Comparison of ENCODE assay signal across 23 cellular contexts in genomic region chr1:115199416-115200132, GRCh38.
"Had no signal": no experiment of that assay in that cellular context is flagged by ENCODE, and none has a peak within 500 bp of the region (broad histone marks: within the 10 kb centered on the region; RNA-seq: fewer than 3 reads in every experiment).

No MANE protein-coding gene starts in this region.

- H3K36me3 ChIP-seq: ascending aorta, breast epithelium, left lung, neural progenitor cell, stomach had no signal

- H3K4me3 Mint-ChIP-seq: activated CD4-positive, alpha-beta T cell treated with anti-CD3 and anti-CD28 coated beads, Interleukin-2, amount 10 ng/mL, durations not matched to agents 7 days and 5 days; activated CD8-positive, alpha-beta T cell treated with anti-CD3 and anti-CD28 coated beads, Interleukin-2, amount 10 ng/mL, durations not matched to agents 7 days and 5 days; activated naive CD4-positive, alpha-beta T cell treated with anti-CD3 and anti-CD28 coated beads, Interleukin-2, amount 10 ng/mL, durations not matched to agents 7 days and 5 days; activated naive CD8-positive, alpha-beta T cell treated with anti-CD3 and anti-CD28 coated beads, Interleukin-2, amount 50 U/mL, for 24 hours; activated T-cell treated with anti-CD3 and anti-CD28 coated beads, Interleukin-2, amount 50 U/mL, for 24 hours; memory B cell; naive thymus-derived CD4-positive, alpha-beta T cell; neural progenitor cell had no signal

- H3K9ac ChIP-seq: neural progenitor cell had no signal

- H3K36me3 Mint-ChIP-seq: activated naive CD4-positive, alpha-beta T cell treated with anti-CD3 and anti-CD28 coated beads, Interleukin-2, amount 10 ng/mL, durations not matched to agents 7 days and 5 days; memory B cell; naive thymus-derived CD4-positive, alpha-beta T cell; neural progenitor cell had no signal

- H3K9me3 Mint-ChIP-seq: activated naive CD4-positive, alpha-beta T cell treated with anti-CD3 and anti-CD28 coated beads, Interleukin-2, amount 10 ng/mL, durations not matched to agents 7 days and 5 days had no signal

- H3K27ac Mint-ChIP-seq: activated CD4-positive, alpha-beta T cell treated with anti-CD3 and anti-CD28 coated beads, Interleukin-2, amount 10 ng/mL, durations not matched to agents 7 days and 5 days; activated CD8-positive, alpha-beta T cell treated with anti-CD3 and anti-CD28 coated beads, Interleukin-2, amount 10 ng/mL, durations not matched to agents 7 days and 5 days; activated naive CD4-positive, alpha-beta T cell treated with anti-CD3 and anti-CD28 coated beads, Interleukin-2, amount 10 ng/mL, durations not matched to agents 7 days and 5 days; activated naive CD8-positive, alpha-beta T cell treated with anti-CD3 and anti-CD28 coated beads, Interleukin-2, amount 50 U/mL, for 24 hours; activated T-cell treated with anti-CD3 and anti-CD28 coated beads, Interleukin-2, amount 50 U/mL, for 24 hours; memory B cell; naive thymus-derived CD4-positive, alpha-beta T cell; neural progenitor cell; progenitor cell of endocrine pancreas had no signal

- H3K4me1 ChIP-seq: breast epithelium, left lung had no signal

- H3K4me3 ChIP-seq: ascending aorta, breast epithelium, left lung, neural progenitor cell, stomach had no signal

- H2AFZ ChIP-seq: neural progenitor cell had no signal

- H3K27ac ChIP-seq: ascending aorta, breast epithelium, left lung, neural progenitor cell, stomach had no signal

- H3K4me2 ChIP-seq: neural progenitor cell had no signal

- H3K27me3 ChIP-seq: ascending aorta, breast epithelium, left lung, neural progenitor cell, stomach had no signal

- DNase-seq: activated CD4-positive, alpha-beta T cell treated with anti-CD3 and anti-CD28 coated beads, Interleukin-2, amount 10 ng/mL, durations not matched to agents 7 days and 5 days; activated CD8-positive, alpha-beta T cell treated with anti-CD3 and anti-CD28 coated beads, Interleukin-2, amount 10 ng/mL, durations not matched to agents 7 days and 5 days; activated naive CD4-positive, alpha-beta T cell treated with anti-CD3 and anti-CD28 coated beads, Interleukin-2, amount 10 ng/mL, durations not matched to agents 7 days and 5 days; activated naive CD8-positive, alpha-beta T cell treated with anti-CD3 and anti-CD28 coated beads, Interleukin-2, amount 50 U/mL, for 24 hours; activated T-cell treated with anti-CD3 and anti-CD28 coated beads, Interleukin-2, amount 50 U/mL, for 24 hours; cerebellar nuclear complex; cortex of kidney; erythroblast; hypothalamus; kidney; left lung; naive thymus-derived CD4-positive, alpha-beta T cell; stimulated activated CD4-positive, alpha-beta T cell treated with anti-CD3 and anti-CD28 coated beads, Interleukin-4, amount 100 ng/mL, for 1 hour; stomach; T-helper 1 cell; T-helper 9 cell; trophoblast cell had no signal

- H3K4me1 Mint-ChIP-seq: activated CD4-positive, alpha-beta T cell treated with anti-CD3 and anti-CD28 coated beads, Interleukin-2, amount 10 ng/mL, durations not matched to agents 7 days and 5 days; activated naive CD4-positive, alpha-beta T cell treated with anti-CD3 and anti-CD28 coated beads, Interleukin-2, amount 10 ng/mL, durations not matched to agents 7 days and 5 days; activated naive CD8-positive, alpha-beta T cell treated with anti-CD3 and anti-CD28 coated beads, Interleukin-2, amount 50 U/mL, for 24 hours; memory B cell; naive thymus-derived CD4-positive, alpha-beta T cell; neural progenitor cell had no signal

- ATAC-seq: activated CD4-positive, CD25-positive, alpha-beta regulatory T cell treated with anti-CD3 and anti-CD28 coated beads, Interleukin-2, amount 50 U/mL, for 24 hours; activated CD8-positive, alpha-beta T cell treated with anti-CD3 and anti-CD28 coated beads, Interleukin-2, amount 10 ng/mL, durations not matched to agents 7 days and 5 days; activated naive CD8-positive, alpha-beta T cell treated with anti-CD3 and anti-CD28 coated beads, Interleukin-2, amount 50 U/mL, for 24 hours; left lung; naive thymus-derived CD4-positive, alpha-beta T cell had no signal
